ENCODE assay signal across 29 cellular contexts in the genomic region with DNA sequence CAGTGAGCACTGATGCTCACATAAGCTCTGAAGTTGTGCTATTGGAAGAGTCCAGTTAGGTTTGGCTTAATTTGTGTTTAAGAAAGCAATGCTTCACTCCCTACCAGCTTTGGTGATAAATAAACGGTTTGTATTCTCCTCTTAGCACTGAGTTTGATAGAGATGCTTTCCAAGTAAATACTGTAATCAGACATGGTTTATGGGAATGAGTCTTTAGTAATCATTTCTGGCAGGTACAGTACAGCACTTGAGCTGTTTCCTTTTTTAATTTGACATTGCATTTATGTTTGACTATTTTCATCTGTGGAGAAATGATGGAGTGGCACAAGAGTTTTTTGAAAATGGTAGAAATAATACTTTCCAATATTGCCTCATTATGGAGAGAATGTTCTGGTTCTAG.
"Had no signal": no experiment of that assay in that cellular context is flagged by ENCODE, and none has a peak within 500 bp of the region (broad histone marks: within the 10 kb centered on the region; RNA-seq: fewer than 3 reads in every experiment).

No MANE protein-coding gene starts in this region.

- H3K4me3 ChIP-seq: stomach, suprapubic skin, testis, thoracic aorta, thyroid gland, tibial artery, tibial nerve, transverse colon, upper lobe of left lung, upper lobe of right lung, uterus, vagina had no signal

- H3K27me3 Mint-ChIP-seq: stimulated activated memory B cell treated with anti-CD40 and anti-IgM and Interleukin-4, amounts not matched to agents 10 μg/mL and 1 μg/mL and 100 μg/mL, for 72 hours; stimulated activated naive B cell treated with anti-CD40 and anti-IgM and Interleukin-4, amounts not matched to agents 10 μg/mL and 1 μg/mL and 100 μg/mL, for 72 hours; stimulated activated naive CD8-positive, alpha-beta T cell treated with anti-CD3 and anti-CD28 coated beads, Interleukin-15, amount 100 ng/mL, for 72 hours; stimulated activated naive CD8-positive, alpha-beta T cell treated with anti-CD3 and anti-CD28 coated beads, Interleukin-15, Interleukin-2, amounts not matched to agents 100 ng/mL and 50 ng/mL, for 24 hours; type B pancreatic cell had no signal

- H3K27ac ChIP-seq: stomach, suprapubic skin, testis, thoracic aorta, thyroid gland, tibial artery, tibial nerve, transverse colon, upper lobe of left lung, upper lobe of right lung, uterus, vagina had no signal

- H3K4me1 Mint-ChIP-seq: stimulated activated effector memory CD8-positive, alpha-beta T cell treated with anti-CD3 and anti-CD28 coated beads, Interleukin-12 subunit alpha, Interleukin-12 subunit beta, amount 100 ng/mL, for 72 hours; stimulated activated memory B cell treated with anti-CD40 and anti-IgM and Interleukin-4, amounts not matched to agents 10 μg/mL and 1 μg/mL and 100 μg/mL, for 72 hours; stimulated activated naive B cell treated with anti-CD40 and anti-IgM and Interleukin-4, amounts not matched to agents 10 μg/mL and 1 μg/mL and 100 μg/mL, for 72 hours; stimulated activated naive CD8-positive, alpha-beta T cell treated with anti-CD3 and anti-CD28 coated beads, Interleukin-15, amount 100 ng/mL, for 72 hours had no signal

- H3K36me3 ChIP-seq: stomach, suprapubic skin, thoracic aorta, thyroid gland, tibial artery, tibial nerve, transverse colon, upper lobe of left lung, upper lobe of right lung, uterus, vagina had no signal

- H3K9me3 ChIP-seq: stomach, suprapubic skin, testis, thoracic aorta, thyroid gland, tibial artery, tibial nerve, transverse colon, upper lobe of left lung, upper lobe of right lung, uterus, vagina had no signal

- H3K4me1 ChIP-seq: stomach, suprapubic skin, testis, thyroid gland, tibial artery, tibial nerve, transverse colon, upper lobe of left lung, upper lobe of right lung, uterus, vagina had no signal

- H3K4me3 Mint-ChIP-seq: stimulated activated effector memory CD8-positive, alpha-beta T cell treated with anti-CD3 and anti-CD28 coated beads, Interleukin-12 subunit alpha, Interleukin-12 subunit beta, amount 100 ng/mL, for 72 hours; stimulated activated memory B cell treated with anti-CD40 and anti-IgM and Interleukin-4, amounts not matched to agents 10 μg/mL and 1 μg/mL and 100 μg/mL, for 72 hours; stimulated activated naive B cell treated with anti-CD40 and anti-IgM and Interleukin-4, amounts not matched to agents 10 μg/mL and 1 μg/mL and 100 μg/mL, for 72 hours; stimulated activated naive CD8-positive, alpha-beta T cell treated with anti-CD3 and anti-CD28 coated beads, Interleukin-15, amount 100 ng/mL, for 72 hours; stimulated activated naive CD8-positive, alpha-beta T cell treated with anti-CD3 and anti-CD28 coated beads, Interleukin-15, Interleukin-2, amounts not matched to agents 100 ng/mL and 50 ng/mL, for 24 hours; type B pancreatic cell had no signal

- DNase-seq: stimulated activated CD4-positive, alpha-beta T cell treated with anti-CD3 and anti-CD28 coated beads, Interleukin-2, amount 100 ng/mL, for 48 hours; stimulated activated CD4-positive, alpha-beta T cell treated with anti-CD3 and anti-CD28 coated beads, Interleukin-4, amount 100 ng/mL, for 1 hour; stimulated activated CD4-positive, alpha-beta T cell treated with anti-CD3 and anti-CD28 coated beads, Interleukin-4, amount 100 ng/mL, for 24 hours; stimulated activated CD4-positive, alpha-beta T cell treated with anti-CD3 and anti-CD28 coated beads, Interleukin-4, amount 100 ng/mL, for 4 hours; stimulated activated CD8-positive, alpha-beta memory T cell treated with anti-CD3 and anti-CD28 coated beads, Interleukin-4, amount 100 ng/mL, for 48 hours; stimulated activated naive B cell treated with anti-CD40 and anti-IgM and Interleukin-4, amounts not matched to agents 10 μg/mL and 1 μg/mL and 100 μg/mL, for 72 hours; stimulated activated naive CD4-positive, alpha-beta T cell; stimulated activated naive CD4-positive, alpha-beta T cell treated with Interleukin-2 at 50 U/mL for 16 hours; stimulated activated naive CD8-positive, alpha-beta T cell treated with anti-CD3 and anti-CD28 coated beads, Interleukin-15, amount 100 ng/mL, for 72 hours; stimulated activated naive CD8-positive, alpha-beta T cell treated with anti-CD3 and anti-CD28 coated beads, Interleukin-15, Interleukin-2, amounts not matched to agents 100 U/mL and 50 U/mL, for 24 hours; stomach; substantia nigra; testis; thyroid gland; tibial artery; transverse colon; trophoblast cell; upper lobe of left lung; upper lobe of right lung; uterus had no signal

- H3K36me3 Mint-ChIP-seq: stimulated activated effector memory CD8-positive, alpha-beta T cell treated with anti-CD3 and anti-CD28 coated beads, Interleukin-12 subunit alpha, Interleukin-12 subunit beta, amount 100 ng/mL, for 72 hours; stimulated activated memory B cell treated with anti-CD40 and anti-IgM and Interleukin-4, amounts not matched to agents 10 μg/mL and 1 μg/mL and 100 μg/mL, for 72 hours; stimulated activated naive B cell treated with anti-CD40 and anti-IgM and Interleukin-4, amounts not matched to agents 10 μg/mL and 1 μg/mL and 100 μg/mL, for 72 hours; type B pancreatic cell had no signal

- H3K9me3 Mint-ChIP-seq: stimulated activated naive CD8-positive, alpha-beta T cell treated with anti-CD3 and anti-CD28 coated beads, Interleukin-15, Interleukin-2, amounts not matched to agents 100 ng/mL and 50 ng/mL, for 24 hours; type B pancreatic cell had no signal

- H3K27ac Mint-ChIP-seq: stimulated activated effector memory CD8-positive, alpha-beta T cell treated with anti-CD3 and anti-CD28 coated beads, Interleukin-12 subunit alpha, Interleukin-12 subunit beta, amount 100 ng/mL, for 72 hours; stimulated activated memory B cell treated with anti-CD40 and anti-IgM and Interleukin-4, amounts not matched to agents 10 μg/mL and 1 μg/mL and 100 μg/mL, for 72 hours; stimulated activated naive B cell treated with anti-CD40 and anti-IgM and Interleukin-4, amounts not matched to agents 10 μg/mL and 1 μg/mL and 100 μg/mL, for 72 hours; stimulated activated naive CD8-positive, alpha-beta T cell treated with anti-CD3 and anti-CD28 coated beads, Interleukin-15, amount 100 ng/mL, for 72 hours; stimulated activated naive CD8-positive, alpha-beta T cell treated with anti-CD3 and anti-CD28 coated beads, Interleukin-15, Interleukin-2, amounts not matched to agents 100 ng/mL and 50 ng/mL, for 24 hours; type B pancreatic cell had no signal

- H3K27me3 ChIP-seq: stomach, suprapubic skin, testis, thyroid gland, tibial artery, tibial nerve, transverse colon, upper lobe of left lung, upper lobe of right lung, uterus, vagina had no signal

- FAIRE-seq: urothelium cell line had no signal
